13 cellular contexts compared by ENCODE assay signal in the genomic region with DNA sequence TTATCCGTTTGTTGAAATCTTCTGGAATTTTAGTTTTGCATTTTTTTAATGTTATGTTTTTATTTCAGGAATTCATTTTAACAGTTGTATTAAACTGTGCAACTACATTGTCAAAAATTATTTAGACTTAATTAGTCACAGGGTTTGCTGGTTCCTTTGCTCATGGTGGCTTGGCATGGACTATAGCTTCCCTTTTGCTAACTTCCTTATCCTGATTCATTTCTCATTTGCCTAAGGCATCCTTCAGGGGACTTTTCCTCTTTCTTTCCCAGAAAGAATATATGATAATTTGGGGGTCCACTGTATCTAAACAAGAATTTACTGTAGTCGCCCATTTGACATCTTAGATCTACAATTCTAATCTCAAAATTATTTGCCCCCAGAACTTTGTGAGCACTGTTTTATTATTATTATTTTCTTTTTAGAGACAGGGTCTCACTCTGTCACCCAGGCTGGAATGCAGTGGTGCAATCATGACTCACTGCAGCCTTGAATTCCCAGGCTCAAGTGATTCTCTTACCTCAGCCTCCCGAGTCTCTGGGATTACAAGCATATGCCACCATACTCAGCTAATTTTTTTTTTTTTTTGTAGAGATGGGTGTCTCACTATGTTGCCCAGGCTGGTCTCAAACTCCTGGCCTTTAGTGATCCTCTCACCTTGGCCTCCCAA. TPM values are rescaled to one million over a fixed set of nuclear protein-coding genes. Genes with fewer than 3 reads are reported as not detected.
A peak's percentile ranks its signal among the peaks of the same experiment; 100 is the strongest.
DNase-seq lines count a peak whose midpoint lies in the region; ATAC-seq and TF ChIP-seq lines count a peak whose summit lies in the region.
"Had no signal": no experiment of that assay in that cellular context is flagged by ENCODE, and none has a peak within 500 bp of the region (broad histone marks: within the 10 kb centered on the region; RNA-seq: fewer than 3 reads in every experiment).

No MANE protein-coding gene starts in this region.

- H3K4me3 ChIP-seq in astrocyte of the spinal cord (ENCODE audit: low read depth, low read length), result no peak overlapping the region
- H3K4me3 ChIP-seq: lower lobe of right lung, prostate gland had no signal

- no peak for TF ChIP-seq CTCF in astrocyte of the spinal cord (IDR thresholded peaks at IDR 0.05; ENCODE audit: low read depth, low read length)

- in situ Hi-C loops in astrocyte of the spinal cord (cut with HindIII; ENCODE audit: low sequenced_read_pairs), result no loop called here

- peak; percentile 25 to 26 for DNase-seq in AML-193 (lab: John Stamatoyannopoulos, UW)
- peak; percentile 89 for DNase-seq in HT1080 (ENCODE audit: low read depth)
- peak; percentile 75 for DNase-seq in astrocyte of the spinal cord (ENCODE audit: low read depth, low spot score)
- DNase-seq in islet precursor cell, result peak; percentile 82
- no peak for DNase-seq in DMS79 treated with DMSO at 0.1 percent for 48 hours (lab: John Stamatoyannopoulos, UW)
- DNase-seq in cerebellar cortex (ENCODE audit: low spot score), result no peak
- DNase-seq: CD4-positive, alpha-beta T cell; lower lobe of right lung; NCI-H1417; NK-92 treated with Interleukin-12 subunit alpha and Interleukin-12 subunit beta, amount 100 ng/mL, for 24 hours had no signal

- no peak for ATAC-seq in GM18520 (IDR thresholded peaks at IDR 0.05; ENCODE audit: unreplicated experiment)
- ATAC-seq in HG03039 (IDR thresholded peaks at IDR 0.05; ENCODE audit: unreplicated experiment), result no peak
- ATAC-seq: lower lobe of right lung had no signal

RNA-seq across cellular contexts. Expression of gene FIGNL1, which starts 13.9 kb away (rescaled TPM):
- total RNA-seq in HT1080 (2014; rRNA removed; shearing (Covaris generic)), result 30.2 and 37.9 TPM in 2 replicates
- 18.1 and 21.2 TPM in 2 replicates for polyA plus RNA-seq in HT1080 (2015; cell fraction: cytosol; rRNA removed)
- polyA plus RNA-seq in HT1080 (2015; cell fraction: nucleus; rRNA removed), result 37.0 and 39.9 TPM in 2 replicates

Comparison
In these comparisons a context has a peak if more than half of its experiments do, and no peak if none do; other contexts are left out.
1. DNase-seq: peak in AML-193 (2 of 2), HT1080 (single experiment), astrocyte of the spinal cord (single experiment) and islet precursor cell (single experiment); none in DMS79 treated with DMSO at 0.1 percent for 48 hours (single experiment) and cerebellar cortex (single experiment).